In genomic region chr10:22662693-22663330, GRCh38 we compare ENCODE assay signal across 1 cellular context.
TF ChIP-seq lines count a peak whose summit lies in the region.

No MANE protein-coding gene starts in this region.

TF ChIP-seq in H1, 55 proteins besides CTCF, POLR2A, EP300 and RAD21 (continued from another document):
- TF ChIP-seq USF2 (IDR thresholded peaks at IDR 0.05; ENCODE audit: low read length), result no peak
